1 cellular context compared by ENCODE assay signal in genomic region chr4:6322761-6323566, GRCh38.
TF ChIP-seq lines count a peak whose summit lies in the region.

No MANE protein-coding gene starts in this region.

TF ChIP-seq in HepG2, 621 proteins besides CTCF, POLR2A, EP300 and RAD21 (continued from another document and continues in another):
- TF ChIP-seq ZBTB39 (CRISPR knock-in tag; IDR thresholded peaks at IDR 0.05) = no peak
- peak; percentile 47; the same call in 1 of the 2 replicates for TF ChIP-seq ZBTB33 (CRISPR knock-in tag; IDR thresholded peaks at IDR 0.05)
- TF ChIP-seq FOXA1 (IDR thresholded peaks at IDR 0.05) = no peak
- TF ChIP-seq FOXA1 (CRISPR knock-in tag; IDR thresholded peaks at IDR 0.05) = peak; percentile 41; the same call in 1 of the 2 replicates
- peak; percentile 62; the same call in 1 of the 2 replicates for TF ChIP-seq SALL1 (CRISPR knock-in tag; IDR thresholded peaks at IDR 0.05)
- no peak for TF ChIP-seq ZNF740 (CRISPR knock-in tag; IDR thresholded peaks at IDR 0.05)
- no peak for TF ChIP-seq MLXIP (CRISPR knock-in tag; IDR thresholded peaks at IDR 0.05; ENCODE audit: borderline replicate concordance)
- no peak for TF ChIP-seq HNRNPK (IDR thresholded peaks at IDR 0.05; ENCODE audit: low read depth, low read length, poor library complexity, severe bottlenecking)
- TF ChIP-seq ZNF407 (CRISPR knock-in tag; IDR thresholded peaks at IDR 0.05; ENCODE audit: not compliant biosample characterization) = no peak
- no peak for TF ChIP-seq RFX5 (IDR thresholded peaks at IDR 0.05; ENCODE audit: low read depth, low read length)
- 0 out of 2 replicates have a peak, but pooled peaks have one; percentile 27 for TF ChIP-seq MATR3 (CRISPR knock-in tag; IDR thresholded peaks at IDR 0.05)
- no peak for TF ChIP-seq SKI (IDR thresholded peaks at IDR 0.05; ENCODE audit: partially characterized antibody)
- TF ChIP-seq ZNF3 (CRISPR knock-in tag; IDR thresholded peaks at IDR 0.05) = no peak
- 0 out of 2 replicates have a peak, but pooled peaks have one; percentile 28 for TF ChIP-seq MED13 (CRISPR knock-in tag; IDR thresholded peaks at IDR 0.05)
- no peak for TF ChIP-seq ZNF432 (CRISPR knock-in tag; IDR thresholded peaks at IDR 0.05; ENCODE audit: borderline replicate concordance)
- no peak for TF ChIP-seq NFATC3 (CRISPR knock-in tag; IDR thresholded peaks at IDR 0.05)
- TF ChIP-seq ZNF747 (CRISPR knock-in tag; IDR thresholded peaks at IDR 0.05; ENCODE audit: borderline replicate concordance) = no peak
- TF ChIP-seq MTF1 (CRISPR knock-in tag; IDR thresholded peaks at IDR 0.05) = no peak
- TF ChIP-seq AHR (CRISPR knock-in tag; IDR thresholded peaks at IDR 0.05) = no peak
- TF ChIP-seq STAT5B (CRISPR knock-in tag; IDR thresholded peaks at IDR 0.05) = no peak
- TF ChIP-seq ZFP36L2 (CRISPR knock-in tag; IDR thresholded peaks at IDR 0.05) = no peak
- TF ChIP-seq GABPB1 (CRISPR knock-in tag; IDR thresholded peaks at IDR 0.05) = peak; percentile 38
- no peak for TF ChIP-seq KIAA2018 (CRISPR knock-in tag; IDR thresholded peaks at IDR 0.05; ENCODE audit: borderline replicate concordance)
- TF ChIP-seq ZNF598 (CRISPR knock-in tag; IDR thresholded peaks at IDR 0.05; ENCODE audit: borderline replicate concordance) = no peak
- TF ChIP-seq POLR2AphosphoS5 (IDR thresholded peaks at IDR 0.05; ENCODE audit: low read depth, low read length) = peak; percentile 77
- TF ChIP-seq PBX3 (CRISPR knock-in tag; IDR thresholded peaks at IDR 0.05; ENCODE audit: borderline replicate concordance) = no peak
- TF ChIP-seq HNRNPL (IDR thresholded peaks at IDR 0.05; ENCODE audit: low read depth, low read length) = 0 out of 2 replicates have a peak, but pooled peaks have one; percentile 36
- TF ChIP-seq PPARG (CRISPR knock-in tag; conservative IDR thresholded peaks at IDR 0.05) = no peak
- no peak for TF ChIP-seq TBP (CRISPR knock-in tag; IDR thresholded peaks at IDR 0.05)
- TF ChIP-seq ZNF572 (CRISPR knock-in tag; IDR thresholded peaks at IDR 0.05) = no peak
